9 cellular contexts compared by ENCODE assay signal in the genomic region with DNA sequence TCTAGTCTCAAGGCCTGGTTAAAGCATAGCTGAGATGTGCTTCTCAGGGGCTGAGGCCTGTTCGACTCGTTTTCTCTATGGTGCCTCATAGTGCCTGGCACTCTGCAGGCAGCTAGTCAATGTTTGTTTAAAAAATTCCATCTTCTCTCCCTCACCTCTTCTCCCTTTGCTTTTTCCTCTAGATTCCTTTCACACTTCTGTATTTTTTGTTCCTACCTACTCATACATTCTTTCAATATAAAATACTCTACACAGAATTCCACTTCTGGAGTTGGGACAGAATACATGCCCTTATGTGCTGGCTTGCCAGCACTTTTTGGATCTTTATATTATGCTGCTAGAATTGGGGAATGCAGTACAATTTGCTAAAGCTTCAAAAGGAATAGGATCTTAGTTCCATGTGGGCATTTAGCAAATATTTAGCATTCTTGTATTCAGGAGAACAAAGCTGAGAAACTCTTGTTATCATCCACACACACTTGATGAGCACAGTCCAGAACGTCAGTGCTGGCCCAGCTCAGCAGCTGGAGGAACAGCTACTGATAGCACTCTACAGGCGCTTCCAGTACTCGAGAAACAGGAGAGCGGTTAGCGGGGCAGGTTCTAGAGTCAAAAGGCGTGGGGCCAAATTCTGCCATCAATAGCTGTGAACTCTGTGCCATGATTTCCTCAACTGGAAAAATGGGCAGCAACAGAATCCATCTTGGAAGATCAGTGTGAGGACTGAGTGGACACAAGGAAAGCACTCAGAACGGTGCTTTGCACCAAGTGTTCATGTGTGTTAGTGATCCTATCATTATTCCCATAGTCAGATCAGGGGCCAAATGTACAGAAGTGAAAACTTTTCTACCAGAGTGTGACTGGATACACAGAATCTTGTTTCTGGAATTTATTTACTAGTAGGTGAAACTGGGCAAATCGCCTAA. TPM values are rescaled to one million over a fixed set of nuclear protein-coding genes. Genes with fewer than 3 reads are reported as not detected.
DNase-seq lines count a peak whose midpoint lies in the region; TF ChIP-seq lines count a peak whose summit lies in the region.
"Had no signal": no experiment of that assay in that cellular context is flagged by ENCODE, and none has a peak within 500 bp of the region (broad histone marks: within the 10 kb centered on the region; RNA-seq: fewer than 3 reads in every experiment).

No MANE protein-coding gene starts in this region.

- no peaks in the 10 kb centered on the region for H3K36me3 ChIP-seq in cardiac muscle cell
- H3K36me3 ChIP-seq in mammary epithelial cell (ENCODE audit: insufficient read depth, low read length) = no peaks in the 10 kb centered on the region
- H3K36me3 ChIP-seq in mesenchymal stem cell (ENCODE audit: control insufficient read depth in 1 of 2, insufficient read depth in 2 of 2, low read depth in 1 of 2, low read length in 2 of 2) = peaks cover 0 to 32% of the 10 kb centered on the region in 2 experiments
- H3K36me3 ChIP-seq in SJCRH30 = no peaks in the 10 kb centered on the region

- H2BK12ac ChIP-seq in mesenchymal stem cell (ENCODE audit: low read length in 2 of 2) = no peak overlapping the region

- in situ Hi-C loops in mammary epithelial cell (cut with MboI; ENCODE audit: low sequenced_read_pairs in 2 of 2) = no loop called here

- peak overlapping the region; percentile 15 for H3K27ac ChIP-seq in cardiac muscle cell
- peak overlapping the region; percentile 77 for H3K27ac ChIP-seq in mammary epithelial cell (ENCODE audit: insufficient read depth, low read depth, low read length)
- peak overlapping the region; percentile 79 for H3K27ac ChIP-seq in mesenchymal stem cell (ENCODE audit: low read length, poor library complexity, severe bottlenecking)
- H3K27ac ChIP-seq in SJCRH30 = no peak overlapping the region

- intact Hi-C loops in cardiac septum (cut with DNase I) (no loop called here), mammary epithelial cell (cut with micrococcal nuclease) (no loop called here)

- peak overlapping the region; percentile 61 for H2AK5ac ChIP-seq in mesenchymal stem cell (ENCODE audit: low read length, severe bottlenecking)

- H3K79me1 ChIP-seq in mesenchymal stem cell (replicated peaks; ENCODE audit: low read length, poor library complexity, severe bottlenecking) = peaks cover 6% of the 10 kb centered on the region

- H2AFZ ChIP-seq in mammary epithelial cell (ENCODE audit: low read depth, low read length) (no peak overlapping the region), mesenchymal stem cell (ENCODE audit: low read depth, low read length) (no peak overlapping the region)

- H3K4me3 ChIP-seq in cardiac muscle cell (no peak overlapping the region), mammary epithelial cell (replicated peaks in 1 of 3; ENCODE audit: insufficient read depth in 1 of 3, low read depth in 2 of 3, low read length in 3 of 3) (peak overlapping the region in 2 of 3 experiments; percentile 34 to 57), mesenchymal stem cell (ENCODE audit: insufficient read depth in 1 of 2, low read depth in 1 of 2, low read length in 2 of 2) (peak overlapping the region in 1 of 2 experiments; percentile 89), SJCRH30 (no peak overlapping the region)

- no peak overlapping the region for H4K8ac ChIP-seq in mesenchymal stem cell (ENCODE audit: low read length)

- H2BK5ac ChIP-seq in mesenchymal stem cell (ENCODE audit: low read depth, low read length, poor library complexity, severe bottlenecking) = no peak overlapping the region

- no peak overlapping the region for H3K23ac ChIP-seq in mesenchymal stem cell (ENCODE audit: low read length in 2 of 2)

- no TSS peak for BruUV-seq in mammary epithelial cell (replicated peaks; lab: Mats Ljungman, UMichigan)

- WGBS in mammary epithelial cell (ENCODE audit: low coverage, missing lambda C conversion rate) = 54% methylated on average over 9 of the region's 10 CpGs
- 65% methylated on average over 9 of the region's 10 CpGs for WGBS in mesenchymal stem cell

- H3K79me2 ChIP-seq in mammary epithelial cell (ENCODE audit: insufficient read depth, low read length) = peaks cover 81% of the 10 kb centered on the region

- H3K9ac ChIP-seq in mammary epithelial cell (ENCODE audit: insufficient read depth, low read length) (peak overlapping the region; percentile 61), mesenchymal stem cell (ENCODE audit: low read length) (peak overlapping the region; percentile 66)

- DNase-seq in cardiac muscle cell (ENCODE audit: low read depth in 1 of 2, low spot score in 1 of 2) = peak; percentile 25 to 80
- DNase-seq in cardiac septum (ENCODE audit: low spot score) = no peak
- no peak for DNase-seq in mammary epithelial cell
- DNase-seq in mesenchymal stem cell = peak; percentile 53
- no peak for DNase-seq in D341Med (ENCODE audit: low spot score)
- no peak for DNase-seq in SJCRH30
- DNase-seq in islet precursor cell = no peak
- no peak for DNase-seq in NCI-H1694 (lab: John Stamatoyannopoulos, UW)
- DNase-seq: SHP77 treated with DMSO at 0.1 percent for 48 hours had no signal

- H3K27me3 ChIP-seq in cardiac muscle cell (no peaks in the 10 kb centered on the region), mammary epithelial cell (ENCODE audit: insufficient read depth, low read length) (no peaks in the 10 kb centered on the region), mesenchymal stem cell (ENCODE audit: control insufficient read depth in 1 of 2, insufficient read depth in 1 of 2, low read length in 2 of 2) (no peaks in the 10 kb centered on the region), SJCRH30 (no peaks in the 10 kb centered on the region)

- no peak overlapping the region for H4K91ac ChIP-seq in mesenchymal stem cell (ENCODE audit: low read length)

- peak overlapping the region; percentile 97 for H3K4me2 ChIP-seq in mammary epithelial cell (ENCODE audit: insufficient read depth, low read depth, low read length)
- peak overlapping the region; percentile 60 for H3K4me2 ChIP-seq in mesenchymal stem cell (ENCODE audit: low read length, poor library complexity, severe bottlenecking)

- no peaks in the 10 kb centered on the region for H4K20me1 ChIP-seq in mammary epithelial cell (ENCODE audit: insufficient read depth, low read length)

- H2BK15ac ChIP-seq in mesenchymal stem cell (ENCODE audit: low read depth, poor library complexity, severe bottlenecking) = no peak overlapping the region

- CTCF ChIA-PET in mammary epithelial cell (lab: Charles Lee; ENCODE audit: low non-redundant PET) = interaction anchor here (0.7 kb wide), 1 partner anchor 180 kb away, joined by 3 read pairs; no protein-coding TSS in a partner anchor

- H3K14ac ChIP-seq in mesenchymal stem cell (ENCODE audit: low read length in 2 of 2) = no peak overlapping the region

- TF ChIP-seq CTCF in cardiac muscle cell (IDR thresholded peaks at IDR 0.05; ENCODE audit: low read depth, low read length) (no peak), mammary epithelial cell (conservative IDR thresholded peaks at IDR 0.05 in 1 of 2, IDR thresholded peaks at IDR 0.05 in 1 of 2; ENCODE audit: extremely low read depth in 1 of 2, insufficient read depth in 1 of 2, low read depth in 1 of 2, low read length in 2 of 2) (no peak)

- H3K18ac ChIP-seq in mesenchymal stem cell (ENCODE audit: low read depth in 1 of 2, low read length in 2 of 2) = no peak overlapping the region

- H3K4ac ChIP-seq in mesenchymal stem cell (ENCODE audit: low read depth in 1 of 2, low read length in 2 of 2) = no peak overlapping the region

- dilution Hi-C loops in mammary epithelial cell (cut with HindIII; ENCODE audit: low sequenced_read_pairs) = no loop called here

- H3K4me1 ChIP-seq in cardiac muscle cell (ENCODE audit: low read depth) (peaks cover 22% of the 10 kb centered on the region), mammary epithelial cell (ENCODE audit: insufficient read depth, low read length) (peaks cover 44% of the 10 kb centered on the region), mesenchymal stem cell (ENCODE audit: control insufficient read depth, insufficient read depth, low read depth, low read length) (peaks cover 18% of the 10 kb centered on the region), SJCRH30 (no peaks in the 10 kb centered on the region; the same call in 1 of the 2 replicates)

- no peak overlapping the region for H2BK120ac ChIP-seq in mesenchymal stem cell (ENCODE audit: low read depth, low read length)

- H3K9me3 ChIP-seq in cardiac muscle cell (ENCODE audit: low read depth) (no peaks in the 10 kb centered on the region), mammary epithelial cell (replicated peaks; ENCODE audit: insufficient read depth, low read length) (no peaks in the 10 kb centered on the region), mesenchymal stem cell (ENCODE audit: control insufficient read depth, low read length) (no peaks in the 10 kb centered on the region), SJCRH30 (replicated peaks) (no peaks in the 10 kb centered on the region)

RNA-seq across cellular contexts. Expression of a gene that starts 3.4 kb away (rescaled TPM):
- total RNA-seq in cardiac muscle cell = 37.0 and 41.0 TPM in 2 replicates
- 3.1 and 4.4 TPM in 2 replicates for polyA plus RNA-seq in cardiac muscle cell
- 24.0 TPM for total RNA-seq in cardiac septum
- total RNA-seq in mammary epithelial cell = 10 to 100 TPM; 51.5 to 64.5 TPM
- 42.8 TPM for polyA plus RNA-seq in mammary epithelial cell
- polyA minus RNA-seq in mammary epithelial cell = 68.6 TPM
- 34.6 TPM for polyA plus RNA-seq in mesenchymal stem cell (2013, experiment 1 of 2)
- 31.7 TPM for polyA plus RNA-seq in mesenchymal stem cell (2013, experiment 2 of 2)
- total RNA-seq in SJCRH30 (2014; rRNA removed; shearing (Covaris generic)) = 25.9 and 26.5 TPM in 2 replicates

RNA-seq across cellular contexts. Expression of a gene that starts 8.4 kb away (rescaled TPM):
- total RNA-seq in cardiac muscle cell (72.6 and 92.2 TPM in 2 replicates), cardiac septum (34.3 TPM), mammary epithelial cell (10 to 100 TPM; 23.0 to 47.4 TPM)
- polyA plus RNA-seq in cardiac muscle cell (49.8 and 65.3 TPM in 2 replicates), mammary epithelial cell (20.1 TPM)
- polyA minus RNA-seq in mammary epithelial cell = 33.3 TPM
- 14.9 TPM for polyA plus RNA-seq in mesenchymal stem cell (2013, experiment 1 of 2)
- polyA plus RNA-seq in mesenchymal stem cell (2013, experiment 2 of 2) = 13.6 TPM
- 27.2 and 28.1 TPM in 2 replicates for total RNA-seq in SJCRH30 (2014; rRNA removed; shearing (Covaris generic))

RNA-seq across cellular contexts. Expression of a gene that starts 15.6 kb away (rescaled TPM):
- total RNA-seq in cardiac muscle cell (46.2 and 52.6 TPM in 2 replicates), cardiac septum (55.7 TPM), mammary epithelial cell (10 to 100 TPM; 56.5 to 76.7 TPM)
- polyA plus RNA-seq in cardiac muscle cell (123 and 151 TPM in 2 replicates), mammary epithelial cell (52.0 TPM)
- 20.8 TPM for polyA minus RNA-seq in mammary epithelial cell
- 43.9 TPM for polyA plus RNA-seq in mesenchymal stem cell (2013, experiment 1 of 2)
- 43.6 TPM for polyA plus RNA-seq in mesenchymal stem cell (2013, experiment 2 of 2)
- 79.0 and 84.3 TPM in 2 replicates for total RNA-seq in SJCRH30 (2014; rRNA removed; shearing (Covaris generic))

RNA-seq across cellular contexts. Expression of a gene that starts 40.9 kb away (rescaled TPM):
- total RNA-seq in cardiac muscle cell = 24.9 and 25.9 TPM in 2 replicates
- polyA plus RNA-seq in cardiac muscle cell = 68.4 and 84.6 TPM in 2 replicates
- total RNA-seq in cardiac septum = 36.9 TPM
- 10 to 100 TPM; 19.5 to 34.1 TPM for total RNA-seq in mammary epithelial cell
- polyA plus RNA-seq in mammary epithelial cell = 38.1 TPM
- polyA minus RNA-seq in mammary epithelial cell = 28.1 TPM
- 32.4 TPM for polyA plus RNA-seq in mesenchymal stem cell (2013, experiment 1 of 2)
- 32.0 TPM for polyA plus RNA-seq in mesenchymal stem cell (2013, experiment 2 of 2)
- 8.2 and 9.9 TPM in 2 replicates for total RNA-seq in SJCRH30 (2014; rRNA removed; shearing (Covaris generic))

RNA-seq across cellular contexts. Expression of a gene that starts 41.1 kb away (rescaled TPM):
- total RNA-seq in cardiac muscle cell = 4.5 and 5.7 TPM in 2 replicates
- polyA plus RNA-seq in cardiac muscle cell = 2.9 and 7.4 TPM in 2 replicates
- total RNA-seq in cardiac septum = 0.46 TPM
- total RNA-seq in mammary epithelial cell = 1 to 10 TPM; 2.1 to 5.7 TPM
- polyA plus RNA-seq in mammary epithelial cell = 0.52 TPM
- polyA minus RNA-seq in mammary epithelial cell = 3.7 TPM
- 1.1 TPM for polyA plus RNA-seq in mesenchymal stem cell (2013, experiment 1 of 2)
- polyA plus RNA-seq in mesenchymal stem cell (2013, experiment 2 of 2) = 0.56 TPM
- total RNA-seq in SJCRH30 (2014; rRNA removed; shearing (Covaris generic)) = 0.47 and 0.66 TPM in 2 replicates

Comparison
In these comparisons a context has a peak if more than half of its experiments do, and no peak if none do; other contexts are left out.
1. DNase-seq: peak in cardiac muscle cell (2 of 2) and mesenchymal stem cell (single experiment); none in cardiac septum (single experiment), mammary epithelial cell (single experiment), D341Med (single experiment), SJCRH30 (0 of 2), islet precursor cell (single experiment) and NCI-H1694 (single experiment).
2. H3K4me3 ChIP-seq: peak in mammary epithelial cell (2 of 3); none in cardiac muscle cell (single experiment) and SJCRH30 (single experiment).